Comparison of ENCODE assay signal across 18 cellular contexts in the genomic region with DNA sequence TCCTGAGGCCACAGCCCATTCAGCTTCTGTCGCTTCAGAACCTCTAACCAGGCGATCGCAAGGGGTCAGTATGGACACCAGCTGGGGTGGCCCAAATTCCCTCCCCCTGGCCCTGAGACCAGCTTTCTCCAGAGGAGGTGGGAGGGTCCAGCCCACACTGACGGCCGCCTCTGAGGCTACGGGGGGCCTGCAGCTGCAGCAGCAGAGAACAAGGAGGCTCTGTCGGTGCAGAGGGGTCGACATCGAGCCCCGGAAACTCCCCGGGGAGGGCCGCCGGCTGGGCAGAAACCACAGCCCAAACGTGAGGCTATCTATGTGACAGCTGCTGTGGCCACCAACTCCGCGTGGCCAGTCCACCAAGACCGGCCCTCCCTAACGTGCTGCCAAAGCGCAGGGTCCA.
"Had no signal": no experiment of that assay in that cellular context is flagged by ENCODE, and none has a peak within 500 bp of the region (broad histone marks: within the 10 kb centered on the region; RNA-seq: fewer than 3 reads in every experiment).

No MANE protein-coding gene starts in this region.

- H3K27ac Mint-ChIP-seq: activated CD8-positive, alpha-beta T cell treated with anti-CD3 and anti-CD28 coated beads for 36 hours; activated naive CD4-positive, alpha-beta T cell treated with anti-CD3 and anti-CD28 coated beads, Interleukin-2, amount 10 ng/mL, durations not matched to agents 7 days and 5 days; activated naive CD8-positive, alpha-beta T cell treated with anti-CD3 and anti-CD28 coated beads for 36 hours; activated T-cell treated with anti-CD3 and anti-CD28 coated beads, Interleukin-2, amount 50 U/mL, for 72 hours; activated T-helper 2 cell treated with anti-CD3 and anti-CD28 coated beads, Interferon-gamma antibody, Interleukin-2, Interleukin-4, amounts not matched to agents 10 μg/mL and 5 μg/mL and 100 μg/mL, durations not matched to agents 14 hours and 24 hours and 36 hours; T-helper 1 cell treated with Interleukin-12 subunit alpha and Interleukin-12 subunit beta and Interleukin-4 antibody, amounts not matched to agents 30 μg/mL and 1 μg/mL, for 36 hours had no signal

- DNase-seq: activated CD4-positive, alpha-beta T cell treated with anti-CD3 and anti-CD28 coated beads for 4 hours; activated CD8-positive, alpha-beta memory T cell treated with anti-CD3 and anti-CD28 coated beads, Interleukin-2, amount 50 U/mL, for 4 hours; activated CD8-positive, alpha-beta T cell treated with anti-CD3 and anti-CD28 coated beads for 36 hours; activated gamma-delta T cell treated with Interleukin-2 at 50 U/mL for 16 hours; activated naive CD4-positive, alpha-beta T cell treated with anti-CD3 and anti-CD28 coated beads, Interleukin-2, amount 10 ng/mL, durations not matched to agents 7 days and 5 days; activated naive CD8-positive, alpha-beta T cell treated with anti-CD3 and anti-CD28 coated beads for 36 hours; activated T-cell treated with anti-CD3 and anti-CD28 coated beads, Interleukin-2, amount 50 U/mL, for 72 hours; Kasumi-1; NCI-H1048; NCI-H146; NCI-H187 treated with DMSO at 0.1 percent for 48 hours; NCI-H345; NCI-H510A; PC-3; SHP77 had no signal

- H3K4me3 Mint-ChIP-seq: activated CD8-positive, alpha-beta T cell treated with anti-CD3 and anti-CD28 coated beads for 36 hours; activated naive CD4-positive, alpha-beta T cell treated with anti-CD3 and anti-CD28 coated beads, Interleukin-2, amount 10 ng/mL, durations not matched to agents 7 days and 5 days; activated naive CD8-positive, alpha-beta T cell treated with anti-CD3 and anti-CD28 coated beads for 36 hours; activated T-cell treated with anti-CD3 and anti-CD28 coated beads, Interleukin-2, amount 50 U/mL, for 72 hours; T-helper 1 cell treated with Interleukin-12 subunit alpha and Interleukin-12 subunit beta and Interleukin-4 antibody, amounts not matched to agents 30 μg/mL and 1 μg/mL, for 36 hours had no signal

- H3K27me3 Mint-ChIP-seq: activated CD8-positive, alpha-beta T cell treated with anti-CD3 and anti-CD28 coated beads for 36 hours had no signal

- H3K36me3 Mint-ChIP-seq: activated naive CD4-positive, alpha-beta T cell treated with anti-CD3 and anti-CD28 coated beads, Interleukin-2, amount 10 ng/mL, durations not matched to agents 7 days and 5 days; activated naive CD8-positive, alpha-beta T cell treated with anti-CD3 and anti-CD28 coated beads for 36 hours had no signal

- ATAC-seq: activated CD4-positive, CD25-positive, alpha-beta regulatory T cell treated with anti-CD3 and anti-CD28 coated beads, Interleukin-2, amount 50 U/mL, for 24 hours; activated CD8-positive, alpha-beta T cell treated with anti-CD3 and anti-CD28 coated beads for 36 hours; activated T-cell treated with anti-CD3 and anti-CD28 coated beads, Interleukin-2, amount 50 U/mL, for 72 hours; PC-3 had no signal

- H3K9me3 Mint-ChIP-seq: activated CD8-positive, alpha-beta T cell treated with anti-CD3 and anti-CD28 coated beads for 36 hours; activated naive CD4-positive, alpha-beta T cell treated with anti-CD3 and anti-CD28 coated beads, Interleukin-2, amount 10 ng/mL, durations not matched to agents 7 days and 5 days; activated naive CD8-positive, alpha-beta T cell treated with anti-CD3 and anti-CD28 coated beads for 36 hours; activated T-cell treated with anti-CD3 and anti-CD28 coated beads, Interleukin-2, amount 50 U/mL, for 72 hours; activated T-helper 2 cell treated with anti-CD3 and anti-CD28 coated beads, Interferon-gamma antibody, Interleukin-2, Interleukin-4, amounts not matched to agents 10 μg/mL and 5 μg/mL and 100 μg/mL, durations not matched to agents 14 hours and 24 hours and 36 hours; T-helper 1 cell treated with Interleukin-12 subunit alpha and Interleukin-12 subunit beta and Interleukin-4 antibody, amounts not matched to agents 30 μg/mL and 1 μg/mL, for 36 hours had no signal

- H3K4me1 Mint-ChIP-seq: activated naive CD4-positive, alpha-beta T cell treated with anti-CD3 and anti-CD28 coated beads, Interleukin-2, amount 10 ng/mL, durations not matched to agents 7 days and 5 days; activated naive CD8-positive, alpha-beta T cell treated with anti-CD3 and anti-CD28 coated beads for 36 hours had no signal
